ENCODE assay signal across 1 cellular context in genomic region chr16:56669840-56670639, GRCh38.
TF ChIP-seq lines count a peak whose summit lies in the region.

No MANE protein-coding gene starts in this region.

TF ChIP-seq in K562, 482 proteins besides CTCF, POLR2A, EP300 and RAD21:
- TF ChIP-seq NRF1 (conservative IDR thresholded peaks at IDR 0.05 in 1 of 2, IDR thresholded peaks at IDR 0.05 in 1 of 2): peak; percentile 81 to 84
- TF ChIP-seq RBM15 (IDR thresholded peaks at IDR 0.05; ENCODE audit: insufficient read depth, low read length): no peak
